12 cellular contexts compared by ENCODE assay signal in the genomic region with DNA sequence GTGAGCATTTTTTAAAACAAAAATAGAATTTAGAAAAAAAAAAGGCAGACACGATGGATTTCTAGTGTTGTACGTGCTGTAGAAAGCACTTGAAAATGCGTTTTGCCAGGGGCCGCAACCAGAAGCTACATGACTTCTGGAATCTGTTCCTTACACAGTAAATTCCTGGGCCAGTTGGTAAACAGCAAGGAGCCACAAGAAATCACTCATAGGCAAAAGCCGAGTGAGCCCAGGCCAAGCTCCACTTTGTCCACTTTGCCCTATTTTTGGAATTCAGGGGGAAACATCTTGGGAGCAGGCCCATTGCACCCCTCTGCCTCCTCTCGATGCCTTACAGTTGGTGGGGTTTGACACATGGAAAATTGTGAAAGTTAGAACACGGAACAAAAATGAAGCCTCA. TPM values are rescaled to one million over a fixed set of nuclear protein-coding genes. Genes with fewer than 3 reads are reported as not detected.
DNase-seq lines count a peak whose midpoint lies in the region; TF ChIP-seq lines count a peak whose summit lies in the region.
"Had no signal": no experiment of that assay in that cellular context is flagged by ENCODE, and none has a peak within 500 bp of the region (broad histone marks: within the 10 kb centered on the region; RNA-seq: fewer than 3 reads in every experiment).

No MANE protein-coding gene starts in this region.

- no peak overlapping the region for H3K9ac ChIP-seq in BLaER1
- no peak overlapping the region for H3K9ac ChIP-seq in MM.1S (ENCODE audit: low read length)
- H3K9ac ChIP-seq: SK-N-SH had no signal

- no peak for DNase-seq in MM.1S
- DNase-seq in epithelial cell of prostate (ENCODE audit: low read depth, low spot score): no peak
- DNase-seq in prostate gland (ENCODE audit: low spot score): no peak
- no peak for DNase-seq in DMS 273 (lab: John Stamatoyannopoulos, UW; ENCODE audit: unreplicated experiment)
- DNase-seq in SW480 (ENCODE audit: low spot score): no peak
- no peak for DNase-seq in kidney glomerular epithelial cell (lab: John Stamatoyannopoulos, UW)
- DNase-seq: NCI-H1092, NCI-H1436 treated with DMSO at 0.1 percent for 48 hours, NCI-H2029, NCI-H446 treated with DMSO at 0.1 percent for 48 hours had no signal

- H3K27ac ChIP-seq in BLaER1 (no peak overlapping the region), MM.1S (ENCODE audit: low read length) (no peak overlapping the region), epithelial cell of prostate (peak overlapping the region; percentile 57), prostate gland (peak overlapping the region; percentile 63 to 85)

- no peaks in the 10 kb centered on the region for H3K79me2 ChIP-seq in MM.1S (ENCODE audit: low read length)

- H3K4me1 ChIP-seq in BLaER1 (peaks cover 83% of the 10 kb centered on the region), MM.1S (ENCODE audit: low read length) (0 out of 2 replicates have a peak, but pooled peaks cover 3% of the 10 kb centered on the region), prostate gland (replicated peaks) (peaks cover 16% of the 10 kb centered on the region)

- TF ChIP-seq CTCF in MM.1S (IDR thresholded peaks at IDR 0.05; ENCODE audit: low read length): no peak
- no peak for TF ChIP-seq CTCF in prostate gland (IDR thresholded peaks at IDR 0.05)

- H2AFZ ChIP-seq in MM.1S (ENCODE audit: low read length): peak overlapping the region; percentile 54; the same call in 1 of the 2 replicates

- H3K36me3 ChIP-seq in BLaER1: no peaks in the 10 kb centered on the region
- H3K36me3 ChIP-seq in MM.1S (replicated peaks; ENCODE audit: insufficient read depth, low read length): no peaks in the 10 kb centered on the region
- H3K36me3 ChIP-seq in prostate gland: no peaks in the 10 kb centered on the region

- intact Hi-C loops in prostate gland (cut with DNase I): loop anchor here (10.0 kb wide), 1 partner anchor 547 kb away; no protein-coding TSS in a partner anchor

- no peak for TF ChIP-seq POLR2A in prostate gland (IDR thresholded peaks at IDR 0.05)

- H4K20me1 ChIP-seq in BLaER1 (peaks cover 16% of the 10 kb centered on the region), MM.1S (ENCODE audit: insufficient read depth, low read length) (no peaks in the 10 kb centered on the region)

- peaks cover 38% of the 10 kb centered on the region for H3K27me3 ChIP-seq in BLaER1
- peaks cover 15% of the 10 kb centered on the region for H3K27me3 ChIP-seq in MM.1S (replicated peaks; ENCODE audit: insufficient read depth, low read length)
- no peaks in the 10 kb centered on the region for H3K27me3 ChIP-seq in prostate gland (replicated peaks; ENCODE audit: insufficient read depth)

- 38% methylated on average over 7 of the region's 7 CpGs for WGBS in prostate gland

- no peak overlapping the region for H3K4me3 ChIP-seq in BLaER1
- H3K4me3 ChIP-seq in MM.1S (ENCODE audit: low read length): no peak overlapping the region
- no peak overlapping the region for H3K4me3 ChIP-seq in prostate gland

- H3K9me2 ChIP-seq in MM.1S (replicated peaks; ENCODE audit: insufficient read depth, low read length): no peaks in the 10 kb centered on the region
- H3K9me2 ChIP-seq: SK-N-SH had no signal

- peak overlapping the region; percentile 88 for H3K4me2 ChIP-seq in BLaER1
- H3K4me2 ChIP-seq in MM.1S (ENCODE audit: low read depth, low read length): no peak overlapping the region
- H3K4me2 ChIP-seq: SK-N-SH had no signal

- H3F3A ChIP-seq in MM.1S (ENCODE audit: insufficient read depth, low read length): no peaks in the 10 kb centered on the region

- no peaks in the 10 kb centered on the region for H3K9me3 ChIP-seq in BLaER1
- H3K9me3 ChIP-seq in MM.1S (replicated peaks; ENCODE audit: insufficient read depth, low read length): no peaks in the 10 kb centered on the region
- no peaks in the 10 kb centered on the region for H3K9me3 ChIP-seq in prostate gland
- H3K9me3 ChIP-seq: SK-N-SH had no signal

RNA-seq across cellular contexts. Expression of a gene that starts 4.1 kb away (rescaled TPM):
- total RNA-seq in prostate gland: 10 to 100 TPM; 24.2 to 38.2 TPM

Comparison
In these comparisons a context has a peak if more than half of its experiments do, and no peak if none do; other contexts are left out.
1. H3K27ac ChIP-seq: peak in epithelial cell of prostate (single experiment) and prostate gland (2 of 2); none in BLaER1 (single experiment) and MM.1S (single experiment).